18 cellular contexts compared by ENCODE assay signal in genomic region chr10:67506757-67507091, GRCh38.
"Had no signal": no experiment of that assay in that cellular context is flagged by ENCODE, and none has a peak within 500 bp of the region (broad histone marks: within the 10 kb centered on the region; RNA-seq: fewer than 3 reads in every experiment).

No MANE protein-coding gene starts in this region.

- H3K36me3 ChIP-seq: Peyer's patch, SJSA1 had no signal

- H3K4me3 ChIP-seq: Peyer's patch, SJSA1 had no signal

- H3K4me2 ChIP-seq: SK-N-SH had no signal

- H3K27me3 ChIP-seq: Peyer's patch, SJSA1 had no signal

- H3K4me1 ChIP-seq: Peyer's patch, SJSA1 had no signal

- H3K9me2 ChIP-seq: SK-N-SH had no signal

- H3K9me3 ChIP-seq: Peyer's patch, SJSA1, SK-N-SH had no signal

- H3K9ac ChIP-seq: SK-N-SH had no signal

- H3K27ac ChIP-seq: Peyer's patch, SJSA1 had no signal

- DNase-seq: KBM-7, MV-4-11, NCI-H1048, NCI-H1105, NCI-H1436 treated with DMSO at 0.1 percent for 48 hours, NCI-H1694, NCI-H187 treated with DMSO at 0.1 percent for 48 hours, NCI-H2029 treated with DMSO at 0.1 percent for 48 hours, NCI-H2171 treated with DMSO at 0.1 percent for 48 hours, NCI-H345, NCI-H510A, NCI-H524 treated with DMSO at 0.1 percent for 48 hours, NCI-H774, Peyer's patch, SIG-M5, SK-N-SH, SW 1271 had no signal
